Comparison of ENCODE assay signal across 28 cellular contexts in genomic region chr18:51382081-51382480, GRCh38.
DNase-seq lines count a peak whose midpoint lies in the region; ATAC-seq, FAIRE-seq and TF ChIP-seq lines count a peak whose summit lies in the region.
"Had no signal": no experiment of that assay in that cellular context is flagged by ENCODE, and none has a peak within 500 bp of the region (broad histone marks: within the 10 kb centered on the region; RNA-seq: fewer than 3 reads in every experiment).

No MANE protein-coding gene starts in this region.

- ATAC-seq in HepG2 (no peak), right lobe of liver (no peak)
- ATAC-seq: GM12878 had no signal

- H4K20me1 ChIP-seq in HepG2 (ENCODE audit: insufficient read depth, low read length) (no peaks in the 10 kb centered on the region), astrocyte (ENCODE audit: insufficient read depth, low read length) (no peaks in the 10 kb centered on the region), smooth muscle cell (ENCODE audit: low read depth) (no peaks in the 10 kb centered on the region)
- H4K20me1 ChIP-seq: BLaER1 had no signal

- CTCF ChIA-PET in HepG2 (lab: Yijun Ruan, JAX; ENCODE audit: low intra/inter-chr PET ratio, low total read pairs): no interaction called here

- no TSS peak for BruUV-seq in HepG2 (replicated peaks; lab: Mats Ljungman, UMichigan)

- H3K4me1 ChIP-seq in HepG2 (ENCODE audit: insufficient read depth, low read length) (no peaks in the 10 kb centered on the region), right lobe of liver (no peaks in the 10 kb centered on the region), astrocyte (ENCODE audit: insufficient read depth, low read length) (no peaks in the 10 kb centered on the region), smooth muscle cell (ENCODE audit: low read depth) (peaks cover 10% of the 10 kb centered on the region)
- H3K4me1 ChIP-seq: BE2C had no signal

- H3K9me3 ChIP-seq in HepG2 (ENCODE audit: low read length): no peaks in the 10 kb centered on the region
- H3K9me3 ChIP-seq in right lobe of liver: no peaks in the 10 kb centered on the region
- no peaks in the 10 kb centered on the region for H3K9me3 ChIP-seq in astrocyte (ENCODE audit: insufficient read depth, low read depth, low read length)
- H3K9me3 ChIP-seq in smooth muscle cell (replicated peaks; ENCODE audit: low read depth): no peaks in the 10 kb centered on the region
- H3K9me3 ChIP-seq: BE2C, BLaER1 had no signal

- H3K27ac ChIP-seq in HepG2 (ENCODE audit: extremely low read length, insufficient read depth, low read length) (no peak overlapping the region), right lobe of liver (no peak overlapping the region), astrocyte (ENCODE audit: low read depth, low read length) (no peak overlapping the region), smooth muscle cell (ENCODE audit: low read depth) (peak overlapping the region; percentile 80)
- H3K27ac ChIP-seq: 22Rv1, BLaER1 had no signal

- H3K36me3 ChIP-seq in HepG2 (replicated peaks in 1 of 2; ENCODE audit: control insufficient read depth in 1 of 2, insufficient read depth in 2 of 2, low read length in 2 of 2) (no peaks in the 10 kb centered on the region), right lobe of liver (no peaks in the 10 kb centered on the region), astrocyte (ENCODE audit: insufficient read depth, low read length) (no peaks in the 10 kb centered on the region), smooth muscle cell (ENCODE audit: low read depth) (no peaks in the 10 kb centered on the region)
- H3K36me3 ChIP-seq: BE2C, BLaER1 had no signal

- H3K4me2 ChIP-seq in HepG2 (ENCODE audit: low read depth, low read length): no peak overlapping the region
- no peak overlapping the region for H3K4me2 ChIP-seq in astrocyte (ENCODE audit: low read length)
- peak overlapping the region; percentile 56 for H3K4me2 ChIP-seq in smooth muscle cell
- H3K4me2 ChIP-seq: BLaER1 had no signal

- in situ Hi-C loops in HepG2 (cut with HindIII; ENCODE audit: extremely low pct_ligation_motif_present, low pct_unique_long_range_greater_than_20kb): loop anchor here (5.0 to 10.0 kb wide), 2 partner anchors 107 to 275 kb away; no protein-coding TSS in a partner anchor

- no peak overlapping the region for H3K9ac ChIP-seq in HepG2 (ENCODE audit: insufficient read depth, low read depth, low read length)
- H3K9ac ChIP-seq in astrocyte (ENCODE audit: low read length): no peak overlapping the region
- H3K9ac ChIP-seq in smooth muscle cell (ENCODE audit: low read depth): no peak overlapping the region
- H3K9ac ChIP-seq: BLaER1 had no signal

- H3K79me2 ChIP-seq in HepG2 (ENCODE audit: insufficient read depth, low read length): no peaks in the 10 kb centered on the region
- H3K79me2 ChIP-seq in astrocyte (ENCODE audit: insufficient read depth, low read length): no peaks in the 10 kb centered on the region
- no peaks in the 10 kb centered on the region for H3K79me2 ChIP-seq in smooth muscle cell (ENCODE audit: low read depth)

- H3K27me3 Mint-ChIP-seq in astrocyte (ENCODE audit: low read depth, unreplicated experiment): peaks cover 5% of the 10 kb centered on the region
- H3K27me3 Mint-ChIP-seq: CD4-positive, alpha-beta memory T cell; CD4-positive, CD25-positive, alpha-beta regulatory T cell had no signal

- H3K27me3 ChIP-seq in HepG2 (ENCODE audit: control insufficient read depth in 1 of 2, insufficient read depth in 2 of 2, low read length in 2 of 2) (no peaks in the 10 kb centered on the region), right lobe of liver (no peaks in the 10 kb centered on the region), astrocyte (ENCODE audit: insufficient read depth, low read length) (no peaks in the 10 kb centered on the region), smooth muscle cell (ENCODE audit: low read depth) (no peaks in the 10 kb centered on the region)
- H3K27me3 ChIP-seq: BE2C, BLaER1 had no signal

- no peaks in the 10 kb centered on the region for H3K36me3 Mint-ChIP-seq in astrocyte (ENCODE audit: low read depth, unreplicated experiment)
- H3K36me3 Mint-ChIP-seq: CD14-positive monocyte; CD4-positive, alpha-beta memory T cell; CD4-positive, CD25-positive, alpha-beta regulatory T cell; CD8-positive, alpha-beta memory T cell had no signal

- H3K9me3 Mint-ChIP-seq in astrocyte (ENCODE audit: unreplicated experiment): no peaks in the 10 kb centered on the region
- H3K9me3 Mint-ChIP-seq: CD8-positive, alpha-beta memory T cell had no signal

- H3K4me3 ChIP-seq in HepG2 (replicated peaks in 1 of 3; ENCODE audit: insufficient read depth in 1 of 3, low read depth in 2 of 3, low read length in 3 of 3): no peak overlapping the region
- H3K4me3 ChIP-seq in right lobe of liver: no peak overlapping the region
- no peak overlapping the region for H3K4me3 ChIP-seq in astrocyte (ENCODE audit: insufficient read depth, low read depth, low read length)
- H3K4me3 ChIP-seq in fibroblast of the aortic adventitia (ENCODE audit: low read depth, low read length): no peak overlapping the region
- no peak overlapping the region for H3K4me3 ChIP-seq in smooth muscle cell
- H3K4me3 ChIP-seq: BLaER1, GM12878 had no signal

- intact Hi-C loops in HepG2 (cut with micrococcal nuclease; ENCODE audit: unreplicated experiment): loop anchor here (5.0 kb wide), 1 partner anchor 185 kb away; the partner anchor contains the start of gene MEX3C
- intact Hi-C loops in right lobe of liver (cut with DNase I): loop anchor here (10.0 kb wide), 2 partner anchors 267 to 277 kb away; no protein-coding TSS in a partner anchor

- TF ChIP-seq POLR2A in HepG2 (IDR thresholded peaks at IDR 0.05; ENCODE audit: insufficient read depth in 1 of 2, low read depth in 2 of 2, low read length in 2 of 2): no peak
- TF ChIP-seq POLR2A in right lobe of liver (IDR thresholded peaks at IDR 0.05): no peak
- no peak for TF ChIP-seq POLR2A in GM12892 (IDR thresholded peaks at IDR 0.05; ENCODE audit: low read depth, low read length)

- H2AFZ ChIP-seq in HepG2 (ENCODE audit: low read length) (no peak overlapping the region), astrocyte (ENCODE audit: low read depth, low read length) (no peak overlapping the region), smooth muscle cell (ENCODE audit: low read depth) (no peak overlapping the region)

- WGBS in HepG2 (ENCODE audit: low lambda C conversion rate): 16% methylated on average over 4 of the region's 4 CpGs
- WGBS in right lobe of liver (ENCODE audit: insufficient coverage, low coverage, low lambda C conversion rate, missing lambda C conversion rate): 77% methylated on average over 4 of the region's 4 CpGs
- 23% methylated on average over 4 of the region's 4 CpGs for WGBS in smooth muscle cell (ENCODE audit: low lambda C conversion rate)

- FAIRE-seq in HepG2 (lab: Jason Lieb, UNC) (no peak), astrocyte (lab: Jason Lieb, UNC) (no peak), GM12892 (lab: Jason Lieb, UNC) (no peak)
- FAIRE-seq: A204.1, GM12878, GM19239 had no signal

- TF ChIP-seq CTCF in HepG2 (CRISPR knock-in tag; IDR thresholded peaks at IDR 0.05) (no peak), right lobe of liver (IDR thresholded peaks at IDR 0.05) (no peak), astrocyte (IDR thresholded peaks at IDR 0.05; ENCODE audit: insufficient read depth, low read depth, low read length) (no peak), fibroblast of the aortic adventitia (IDR thresholded peaks at IDR 0.05; ENCODE audit: insufficient read depth, low read length) (no peak), smooth muscle cell (IDR thresholded peaks at IDR 0.05; ENCODE audit: borderline replicate concordance, insufficient read depth, poor library complexity, severe bottlenecking) (no peak)

- TF ChIP-seq EP300 in HepG2 (IDR thresholded peaks at IDR 0.05; ENCODE audit: low read depth in 2 of 2, low read length in 2 of 2) (no peak), HepG2 (CRISPR knock-in tag; IDR thresholded peaks at IDR 0.05; ENCODE audit: borderline replicate concordance) (no peak)

- no peak for TF ChIP-seq RAD21 in HepG2 (CRISPR knock-in tag; IDR thresholded peaks at IDR 0.05)

- no peak for DNase-seq in HepG2 (ENCODE audit: low spot score)
- DNase-seq in right lobe of liver: no peak
- peak; percentile 8 for DNase-seq in astrocyte (ENCODE audit: low read depth)
- DNase-seq in fibroblast of the aortic adventitia (ENCODE audit: low read depth): peak; percentile 8
- DNase-seq in smooth muscle cell (lab: John Stamatoyannopoulos, UW; ENCODE audit: unreplicated experiment): no peak
- DNase-seq in NCI-H82 (lab: John Stamatoyannopoulos, UW): no peak
- DNase-seq in activated CD4-positive, alpha-beta T cell treated with anti-CD3 and anti-CD28 coated beads, Interleukin-2, amount 50 U/mL, for 1 hour: no peak
- DNase-seq in GM12892 (ENCODE audit: insufficient read length): no peak
- DNase-seq: ACHN; BE2C; C1 segment of cervical spinal cord; CD4-positive, alpha-beta memory T cell; CD4-positive, CD25-positive, alpha-beta regulatory T cell; CD8-positive, alpha-beta memory T cell; COR-L47; DMS 273 treated with DMSO at 0.1 percent for 48 hours; DMS153; DMS53; DMS79; DND-41; EL; GDM1 had no signal

- H3K4me1 Mint-ChIP-seq in astrocyte (ENCODE audit: low read depth, unreplicated experiment): no peaks in the 10 kb centered on the region
- H3K4me1 Mint-ChIP-seq: CD14-positive monocyte; CD4-positive, alpha-beta memory T cell; CD4-positive, CD25-positive, alpha-beta regulatory T cell; CD8-positive, alpha-beta memory T cell had no signal

- H3F3A ChIP-seq in smooth muscle cell (ENCODE audit: low read depth): peaks cover 14% of the 10 kb centered on the region

- POLR2A ChIA-PET in HepG2 (lab: Yijun Ruan, JAX): no interaction called here

- H3K27ac Mint-ChIP-seq in astrocyte (ENCODE audit: unreplicated experiment): no peak overlapping the region
- H3K27ac Mint-ChIP-seq: CD14-positive monocyte; CD4-positive, alpha-beta memory T cell had no signal

- no peak overlapping the region for H3K4me3 Mint-ChIP-seq in astrocyte (ENCODE audit: unreplicated experiment)
- H3K4me3 Mint-ChIP-seq: CD14-positive monocyte; CD4-positive, alpha-beta memory T cell; CD4-positive, CD25-positive, alpha-beta regulatory T cell; CD8-positive, alpha-beta memory T cell had no signal

TF ChIP-seq in HepG2, 621 proteins besides CTCF, POLR2A, EP300 and RAD21:
- TF ChIP-seq SNRNP70 (IDR thresholded peaks at IDR 0.05; ENCODE audit: low read depth, low read length): no peak
- TF ChIP-seq ZNF326 (CRISPR knock-in tag; IDR thresholded peaks at IDR 0.05; ENCODE audit: borderline replicate concordance): no peak
- no peak for TF ChIP-seq SCMH1 (CRISPR knock-in tag; IDR thresholded peaks at IDR 0.05; ENCODE audit: borderline replicate concordance)
- TF ChIP-seq ATF7 (IDR thresholded peaks at IDR 0.05): peak; percentile 32; the same call in 1 of the 2 replicates
- TF ChIP-seq ATF7 (CRISPR knock-in tag; IDR thresholded peaks at IDR 0.05): no peak
- no peak for TF ChIP-seq HOXD1 (CRISPR knock-in tag; IDR thresholded peaks at IDR 0.05)

Comparison
In these comparisons a context has a peak if more than half of its experiments do, and no peak if none do; other contexts are left out.
1. DNase-seq: peak in astrocyte (single experiment) and fibroblast of the aortic adventitia (single experiment); none in HepG2 (single experiment), right lobe of liver (0 of 3), smooth muscle cell (single experiment), NCI-H82 (single experiment), activated CD4-positive, alpha-beta T cell treated with anti-CD3 and anti-CD28 coated beads, Interleukin-2, amount 50 U/mL, for 1 hour (single experiment) and GM12892 (single experiment).